ENCODE assay signal across 11 cellular contexts in the genomic region with DNA sequence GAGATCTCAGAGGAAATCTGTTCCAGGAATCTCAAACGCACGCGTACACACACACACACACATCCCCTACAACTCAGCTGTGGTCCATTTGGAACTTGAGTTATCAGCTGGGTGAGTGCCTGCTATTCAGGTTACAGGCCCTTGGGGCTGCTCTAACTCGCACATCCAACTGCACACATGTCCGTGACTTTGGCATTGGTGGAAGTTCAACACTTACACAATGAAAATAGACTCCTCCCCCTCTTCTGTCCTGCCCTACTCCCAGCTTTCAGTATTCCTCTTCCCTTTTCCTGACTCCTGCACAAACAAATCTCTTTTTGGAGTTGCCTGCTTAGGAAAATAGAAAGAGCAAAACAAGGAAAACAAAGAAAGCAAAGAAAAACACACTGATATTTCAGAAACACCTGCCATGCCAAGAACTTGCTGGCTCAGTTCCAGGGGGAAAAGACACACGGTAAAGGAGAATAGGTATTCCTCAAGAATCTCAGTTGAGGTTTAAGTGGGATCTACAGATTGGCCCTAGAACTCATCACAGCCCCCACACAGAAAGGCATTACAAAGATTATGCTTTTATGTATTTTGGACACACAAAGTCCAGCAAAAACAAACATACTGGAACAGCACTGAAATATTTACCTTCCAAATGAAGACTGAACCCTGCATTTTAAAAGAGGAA.
DNase-seq lines count a peak whose midpoint lies in the region; TF ChIP-seq lines count a peak whose summit lies in the region.
"Had no signal": no experiment of that assay in that cellular context is flagged by ENCODE, and none has a peak within 500 bp of the region (broad histone marks: within the 10 kb centered on the region; RNA-seq: fewer than 3 reads in every experiment).

No MANE protein-coding gene starts in this region.

- H3K9me3 ChIP-seq in mammary epithelial cell (replicated peaks; ENCODE audit: insufficient read depth, low read length), result peaks cover 15% of the 10 kb centered on the region
- no peaks in the 10 kb centered on the region for H3K9me3 ChIP-seq in Peyer's patch

- H3K36me3 Mint-ChIP-seq in MCF 10A (ENCODE audit: insufficient read depth, unreplicated experiment), result peaks cover 18% of the 10 kb centered on the region
- H3K36me3 Mint-ChIP-seq in nephron (ENCODE audit: low read depth), result peaks cover 67% of the 10 kb centered on the region

- H3K4me1 Mint-ChIP-seq in MCF 10A (ENCODE audit: insufficient read depth, unreplicated experiment) (peaks cover 30% of the 10 kb centered on the region), nephron (peaks cover 63% of the 10 kb centered on the region)

- no peaks in the 10 kb centered on the region for H3K9me3 Mint-ChIP-seq in MCF 10A (ENCODE audit: unreplicated experiment)
- H3K9me3 Mint-ChIP-seq in nephron, result peaks cover 19% of the 10 kb centered on the region

- TF ChIP-seq CTCF in MCF 10A (IDR thresholded peaks at IDR 0.05; ENCODE audit: unreplicated experiment) (no peak), mammary epithelial cell (conservative IDR thresholded peaks at IDR 0.05 in 1 of 2, IDR thresholded peaks at IDR 0.05 in 1 of 2; ENCODE audit: extremely low read depth in 1 of 2, insufficient read depth in 1 of 2, low read depth in 1 of 2, low read length in 2 of 2) (no peak), nephron (IDR thresholded peaks at IDR 0.05; ENCODE audit: unreplicated experiment in 3 of 3) (no peak), Peyer's patch (IDR thresholded peaks at IDR 0.05) (no peak)

- H3K36me3 ChIP-seq in mammary epithelial cell (ENCODE audit: insufficient read depth, low read length), result no peaks in the 10 kb centered on the region
- H3K36me3 ChIP-seq in Peyer's patch, result no peaks in the 10 kb centered on the region

- CTCF ChIA-PET in MCF 10A (lab: Yijun Ruan, JAX) (interaction anchor here (0.9 to 1.3 kb wide), 6 partner anchors 9 to 215 kb away, joined by 3 to 4 read pairs (median 3); no protein-coding TSS in a partner anchor), mammary epithelial cell (lab: Charles Lee; ENCODE audit: low non-redundant PET) (no interaction called here)

- dilution Hi-C loops in mammary epithelial cell (cut with HindIII; ENCODE audit: low sequenced_read_pairs), result loop anchor here (5.0 kb wide), 1 partner anchor 67 kb away; no protein-coding TSS in a partner anchor

- H4K20me1 ChIP-seq in mammary epithelial cell (ENCODE audit: insufficient read depth, low read length), result no peaks in the 10 kb centered on the region

- H3K27ac Mint-ChIP-seq in MCF 10A (ENCODE audit: low read depth, unreplicated experiment) (no peak overlapping the region), nephron (peak overlapping the region; percentile 85 to 91 (median 89))
- H3K27ac Mint-ChIP-seq: activated T-helper 2 cell treated with anti-CD3 and anti-CD28 coated beads, Interferon-gamma antibody, Interleukin-2, Interleukin-4, amounts not matched to agents 10 μg/mL and 5 μg/mL and 100 μg/mL, durations not matched to agents 14 hours and 24 hours and 36 hours; HFFc6 had no signal

- H2AFZ ChIP-seq in mammary epithelial cell (ENCODE audit: low read depth, low read length), result no peak overlapping the region

- BruUV-seq in MCF 10A (replicated peaks; lab: Mats Ljungman, UMichigan) (no TSS peak), mammary epithelial cell (replicated peaks; lab: Mats Ljungman, UMichigan) (no TSS peak)

- no peak for TF ChIP-seq POLR2A in Peyer's patch (IDR thresholded peaks at IDR 0.05)

- 29% methylated on average over 6 of the region's 6 CpGs for WGBS in mammary epithelial cell (ENCODE audit: low coverage, missing lambda C conversion rate)

- no peak overlapping the region for H3K4me3 ChIP-seq in mammary epithelial cell (replicated peaks in 1 of 3; ENCODE audit: insufficient read depth in 1 of 3, low read depth in 2 of 3, low read length in 3 of 3)
- no peak overlapping the region for H3K4me3 ChIP-seq in Peyer's patch

- peaks cover 4% of the 10 kb centered on the region for H3K4me1 ChIP-seq in mammary epithelial cell (ENCODE audit: insufficient read depth, low read length)
- peaks cover 0 to 7% (median 0%) of the 10 kb centered on the region in 4 donors for H3K4me1 ChIP-seq in Peyer's patch

- H3K27ac ChIP-seq in mammary epithelial cell (ENCODE audit: insufficient read depth, low read depth, low read length), result no peak overlapping the region
- H3K27ac ChIP-seq in Peyer's patch, result no peak overlapping the region

- intact Hi-C loops in MCF 10A (cut with micrococcal nuclease), result no loop called here
- intact Hi-C loops in mammary epithelial cell (cut with micrococcal nuclease), result no loop called here

- POLR2A ChIA-PET in MCF 10A (lab: Yijun Ruan, JAX), result interaction anchor here (0.7 to 1.9 kb wide), 13 partner anchors 9 to 215 kb away, joined by 3 to 6 read pairs (median 4); no protein-coding TSS in a partner anchor

- no peaks in the 10 kb centered on the region for H3K27me3 Mint-ChIP-seq in MCF 10A (ENCODE audit: insufficient read depth, unreplicated experiment)
- no peaks in the 10 kb centered on the region for H3K27me3 Mint-ChIP-seq in nephron (ENCODE audit: low read depth)

- in situ Hi-C loops in mammary epithelial cell (cut with MboI; ENCODE audit: low sequenced_read_pairs in 2 of 2), result no loop called here
- in situ Hi-C loops in ACHN (cut with HindIII; ENCODE audit: low pct_ligation_motif_present, low pct_unique_long_range_greater_than_20kb, low sequenced_read_pairs), result no loop called here

- H3K4me3 Mint-ChIP-seq in MCF 10A (ENCODE audit: unreplicated experiment) (no peak overlapping the region), nephron (peak overlapping the region; percentile 1 to 5 (median 3))
- H3K4me3 Mint-ChIP-seq: HFFc6 had no signal

- H3K9ac ChIP-seq in mammary epithelial cell (ENCODE audit: insufficient read depth, low read length), result no peak overlapping the region

- no peaks in the 10 kb centered on the region for H3K79me2 ChIP-seq in mammary epithelial cell (ENCODE audit: insufficient read depth, low read length)

- no peaks in the 10 kb centered on the region for H3K27me3 ChIP-seq in mammary epithelial cell (ENCODE audit: insufficient read depth, low read length)
- no peaks in the 10 kb centered on the region for H3K27me3 ChIP-seq in Peyer's patch

- DNase-seq in MCF 10A (ENCODE audit: unreplicated experiment), result peak; percentile 40
- DNase-seq in mammary epithelial cell, result no peak
- peak; percentile 9 for DNase-seq in glomerular endothelial cell (ENCODE audit: extremely low read depth, low read depth, low spot score)
- DNase-seq in UCSD-AML1 (lab: John Stamatoyannopoulos, UW; ENCODE audit: unreplicated experiment), result no peak
- DNase-seq in ACHN, result no peak
- DNase-seq in mesenteric fat pad (ENCODE audit: low spot score), result no peak
- DNase-seq in Peyer's patch, result no peak
- DNase-seq: HFFc6, PC-3 had no signal

- no peak overlapping the region for H3K4me2 ChIP-seq in mammary epithelial cell (ENCODE audit: insufficient read depth, low read depth, low read length)

Comparison
In these comparisons a context has a peak if more than half of its experiments do, and no peak if none do; other contexts are left out.
1. DNase-seq: peak in MCF 10A (single experiment) and glomerular endothelial cell (single experiment); none in mammary epithelial cell (single experiment), UCSD-AML1 (single experiment), ACHN (single experiment), mesenteric fat pad (single experiment) and Peyer's patch (0 of 3).